9 cellular contexts compared by ENCODE assay signal in the genomic region with DNA sequence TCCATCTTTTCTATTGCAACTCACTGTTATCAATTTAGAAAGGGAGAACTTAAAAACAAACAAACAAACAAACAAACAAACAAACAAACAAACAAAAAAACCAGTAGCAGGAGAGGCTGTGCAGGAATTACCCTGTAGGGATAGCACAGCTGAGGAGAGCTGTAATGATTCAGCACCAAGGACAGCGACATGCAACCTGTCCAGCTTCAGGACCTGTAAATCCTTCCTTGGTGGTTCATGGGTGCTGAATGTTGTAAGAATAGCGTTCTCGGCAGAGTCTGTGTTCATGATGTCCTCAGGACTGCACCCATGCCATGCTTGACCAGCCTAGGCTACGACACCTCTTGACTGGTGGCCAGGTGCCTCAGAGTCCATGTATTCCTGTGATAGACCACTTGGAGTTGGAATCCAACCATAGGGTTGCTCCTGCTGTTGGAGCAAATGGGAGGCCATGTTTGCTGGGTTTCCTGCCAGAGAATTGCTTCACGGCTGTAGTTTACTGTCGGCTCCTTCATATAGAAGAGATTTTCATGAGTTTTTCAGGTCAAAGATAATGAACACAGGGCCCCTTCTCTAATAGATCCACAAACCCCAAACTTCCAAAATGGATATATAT.
DNase-seq lines count a peak whose midpoint lies in the region; ATAC-seq and TF ChIP-seq lines count a peak whose summit lies in the region.
"Had no signal": no experiment of that assay in that cellular context is flagged by ENCODE, and none has a peak within 500 bp of the region (broad histone marks: within the 10 kb centered on the region; RNA-seq: fewer than 3 reads in every experiment).

No MANE protein-coding gene starts in this region.

- no peak overlapping the region for H3K4me3 ChIP-seq in suprapubic skin

- no peak for ATAC-seq in HG02763 (IDR thresholded peaks at IDR 0.05; ENCODE audit: unreplicated experiment)

- DNase-seq in GDM1 (lab: John Stamatoyannopoulos, UW), result peak; percentile 12
- DNase-seq in KG1 (lab: John Stamatoyannopoulos, UW), result peak; percentile 1
- DNase-seq in amniotic stem cell (lab: John Stamatoyannopoulos, UW), result peak; percentile 13
- peak; percentile 94 for DNase-seq in left kidney (ENCODE audit: low read depth, low spot score)
- no peak for DNase-seq in suprapubic skin (ENCODE audit: low spot score in 2 of 2)
- DNase-seq in inferior parietal cortex (ENCODE audit: extremely low spot score), result no peak
- DNase-seq in anterior cingulate cortex (lab: John Stamatoyannopoulos, UW), result no peak
- DNase-seq: stimulated activated naive B cell treated with anti-CD40 and anti-IgM and Interleukin-4, amounts not matched to agents 10 μg/mL and 1 μg/mL and 100 μg/mL, for 72 hours had no signal

- no peak for TF ChIP-seq CTCF in suprapubic skin (IDR thresholded peaks at IDR 0.05)

- no peaks in the 10 kb centered on the region for H3K4me1 ChIP-seq in suprapubic skin

- H3K27me3 ChIP-seq in suprapubic skin, result no peaks in the 10 kb centered on the region

- TF ChIP-seq POLR2A in suprapubic skin (IDR thresholded peaks at IDR 0.05), result no peak

- no peaks in the 10 kb centered on the region for H3K36me3 ChIP-seq in suprapubic skin

- no peak overlapping the region for H3K27ac ChIP-seq in suprapubic skin

- 57% methylated on average over 6 of the region's 6 CpGs for WGBS in suprapubic skin

- no peak for TF ChIP-seq EP300 in suprapubic skin (IDR thresholded peaks at IDR 0.05)

- no peaks in the 10 kb centered on the region for H3K9me3 ChIP-seq in suprapubic skin

Comparison
In these comparisons a context has a peak if more than half of its experiments do, and no peak if none do; other contexts are left out.
1. DNase-seq: peak in GDM1 (single experiment), KG1 (single experiment), amniotic stem cell (single experiment) and left kidney (single experiment); none in suprapubic skin (0 of 2), inferior parietal cortex (single experiment) and anterior cingulate cortex (0 of 58).